ENCODE assay signal across 8 cellular contexts in genomic region chr6:46129634-46130505, GRCh38. TPM values are rescaled to one million over a fixed set of nuclear protein-coding genes. Genes with fewer than 3 reads are reported as not detected.
A peak's percentile ranks its signal among the peaks of the same experiment; 100 is the strongest.
DNase-seq lines count a peak whose midpoint lies in the region; ATAC-seq and TF ChIP-seq lines count a peak whose summit lies in the region.

Gene ENPP4 (plus strand): TSS chr6:46129989. CDS start chr6:46139584, 9,595 bp downstream.

- ATAC-seq in GM19324 (IDR thresholded peaks at IDR 0.05; ENCODE audit: low FRiP score, unreplicated experiment) (peak; percentile 100), HG03520 (IDR thresholded peaks at IDR 0.05; ENCODE audit: unreplicated experiment) (peak; percentile 98)

- no peaks in the 10 kb centered on the region for H3K9me3 Mint-ChIP-seq in endodermal cell

- H3K9ac ChIP-seq in endodermal cell (ENCODE audit: extremely low read depth, low read length, poor library complexity, severe bottlenecking): peak within 1 kb of the TSS; percentile 38

- H3K27ac Mint-ChIP-seq in endodermal cell: peak within 1 kb of the TSS; percentile 56

- no peaks in the 10 kb centered on the region for H3K36me3 ChIP-seq in endodermal cell (ENCODE audit: control insufficient read depth, insufficient read depth, low read length)

- H3K27ac ChIP-seq in endodermal cell (ENCODE audit: low read depth, low read length): no peak within 1 kb of the TSS

- no peaks in the 10 kb centered on the region for H3K9me3 ChIP-seq in endodermal cell (ENCODE audit: control insufficient read depth, low read length)

- H3K27me3 ChIP-seq in endodermal cell (ENCODE audit: control insufficient read depth, insufficient read depth, low read length, poor library complexity, severe bottlenecking): peaks cover 37% of the 10 kb centered on the region

- TF ChIP-seq CTCF in endodermal cell (conservative IDR thresholded peaks at IDR 0.05): peak; percentile 25

- H3K36me3 Mint-ChIP-seq in endodermal cell (ENCODE audit: low read depth): no peaks in the 10 kb centered on the region

- H3K4me3 Mint-ChIP-seq in endodermal cell: peak within 1 kb of the TSS; percentile 81

- H3K4me3 ChIP-seq in endodermal cell (ENCODE audit: low read length): peak within 1 kb of the TSS; percentile 81

- peaks cover 10% of the 10 kb centered on the region for H3K4me1 Mint-ChIP-seq in endodermal cell

- H3K27me3 Mint-ChIP-seq in endodermal cell (ENCODE audit: insufficient read depth): peaks cover 29% of the 10 kb centered on the region

- peak; percentile 22 to 97 (median 89) for DNase-seq in C1 segment of cervical spinal cord (lab: John Stamatoyannopoulos, UW)
- DNase-seq in NCI-H82 (lab: John Stamatoyannopoulos, UW): peak; percentile 94
- DNase-seq in activated CD8-positive, alpha-beta memory T cell treated with anti-CD3 and anti-CD28 coated beads for 48 hours (ENCODE audit: low read depth in 2 of 3, low spot score in 2 of 3): peak; percentile 52 to 90 (median 80)
- peak; percentile 98 for DNase-seq in endodermal cell
- DNase-seq in mesenteric fat pad (ENCODE audit: low spot score): peak; percentile 94
- DNase-seq in stimulated activated CD8-positive, alpha-beta memory T cell treated with anti-CD3 and anti-CD28 coated beads, Interleukin-15, amount 100 ng/mL, for 1 hour (ENCODE audit: low read depth): peak; percentile 72

- WGBS in endodermal cell (ENCODE audit: insufficient coverage in 1 of 2, insufficient read length in 1 of 2), 2 experiments: 1 to 5% methylated on average over 8 to 60 of the region's 61 CpGs

- no peaks in the 10 kb centered on the region for H3K4me1 ChIP-seq in endodermal cell (ENCODE audit: control insufficient read depth, insufficient read depth, low read length)

RNA-seq across cellular contexts. Expression of gene ENPP4, which starts in this region (rescaled TPM):
- total RNA-seq in endodermal cell (1 to 10 TPM; 3.5 to 7.2 TPM), mesenteric fat pad (21.1 TPM)
- polyA plus RNA-seq in endodermal cell (2013, experiment 1 of 2): 6.3 TPM
- polyA plus RNA-seq in endodermal cell (2013, experiment 2 of 2): 6.3 TPM
